In the genomic region with DNA sequence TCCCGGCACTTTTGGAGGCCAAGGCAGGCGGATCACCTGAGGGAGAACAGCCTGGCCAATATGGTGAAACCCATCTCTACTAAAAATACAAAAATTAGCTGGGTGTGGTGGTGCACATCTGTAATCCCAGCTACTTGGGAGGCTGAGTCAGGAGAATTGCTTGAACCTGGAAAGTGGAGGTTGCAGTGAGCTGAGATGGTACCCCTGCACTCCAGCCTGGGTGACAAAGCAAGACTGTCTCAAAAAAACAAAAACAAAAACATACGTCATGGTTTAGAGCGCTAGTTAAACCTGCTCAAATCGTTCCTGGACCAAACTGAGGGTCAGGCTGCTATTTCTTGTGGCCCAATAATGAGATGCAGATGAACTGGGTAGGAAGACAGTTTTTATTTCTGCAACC, we compare ENCODE assay signal across 7 cellular contexts. TPM values are rescaled to one million over a fixed set of nuclear protein-coding genes. Genes with fewer than 3 reads are reported as not detected.
DNase-seq lines count a peak whose midpoint lies in the region; ATAC-seq, FAIRE-seq and TF ChIP-seq lines count a peak whose summit lies in the region.
"Not testable (repeated sequence)": the region's sequence is repeated elsewhere in the genome, so short reads cannot be mapped to it uniquely, and the experiment has no call there.

No MANE protein-coding gene starts in this region.

- H3K36me3 Mint-ChIP-seq in progenitor cell of endocrine pancreas (ENCODE audit: insufficient read depth), result peaks cover 21% of the 10 kb centered on the region

- not testable (repeated sequence) for H3K4me3 ChIP-seq in PC-9; WERI-Rb-1 (ENCODE audit: low read depth, low read length); hepatocyte; stomach
- peak overlapping the region in 1 of 3 experiments; percentile 11; a peak in 1 of 6 replicates for H3K4me3 ChIP-seq in HepG2 (replicated peaks in 1 of 3; ENCODE audit: insufficient read depth in 1 of 3, low read depth in 2 of 3, low read length in 3 of 3)

- not testable (repeated sequence) for H2AFZ ChIP-seq in PC-9, hepatocyte
- peak overlapping the region; percentile 56 for H2AFZ ChIP-seq in HepG2 (ENCODE audit: low read length)

- not testable (repeated sequence) for TF ChIP-seq CTCF in C4-2B (conservative IDR thresholded peaks at IDR 0.05); PC-9 (conservative IDR thresholded peaks at IDR 0.05); WERI-Rb-1 (IDR thresholded peaks at IDR 0.05; ENCODE audit: low read depth, low read length); hepatocyte (IDR thresholded peaks at IDR 0.05; ENCODE audit: poor library complexity); HepG2 (CRISPR knock-in tag; IDR thresholded peaks at IDR 0.05); progenitor cell of endocrine pancreas (IDR thresholded peaks at IDR 0.05; ENCODE audit: unreplicated experiment); stomach (IDR thresholded peaks at IDR 0.05)

- peak overlapping the region; percentile 52 for H3K9ac ChIP-seq in HepG2 (ENCODE audit: insufficient read depth, low read depth, low read length)

- H3K27me3 Mint-ChIP-seq in progenitor cell of endocrine pancreas, result not testable (repeated sequence)

- not testable (repeated sequence) for H3K27me3 ChIP-seq in PC-9 (ENCODE audit: insufficient read depth, low read depth); WERI-Rb-1 (ENCODE audit: insufficient read depth, low read depth, severe bottlenecking); hepatocyte; HepG2 (ENCODE audit: control insufficient read depth in 1 of 2, insufficient read depth in 2 of 2, low read length in 2 of 2); stomach

- not testable (repeated sequence) for H3K9me2 ChIP-seq in PC-9 (ENCODE audit: insufficient read depth); hepatocyte (replicated peaks; ENCODE audit: insufficient read depth)

- POLR2A ChIA-PET in PC-9 (lab: Charles Lee; ENCODE audit: unreplicated experiment) (interaction anchor here (0.7 to 1.0 kb wide), 2 partner anchors 237 to 694 kb away, joined by 3 to 10 read pairs; no protein-coding TSS in a partner anchor), HepG2 (lab: Yijun Ruan, JAX) (interaction anchor here (0.5 to 2.6 kb wide), 10 partner anchors 9 to 674 kb away, joined by 3 to 12 read pairs (median 5); partner anchors contain the start of gene RNF149)

- WGBS in hepatocyte (ENCODE audit: low lambda C conversion rate, missing lambda C conversion rate), result 83% methylated on average over 5 of the region's 5 CpGs
- WGBS in HepG2 (ENCODE audit: low lambda C conversion rate), result 58% methylated on average over 5 of the region's 5 CpGs
- 54 to 81% (median 64%) methylated on average over 5 of the region's 5 CpGs for WGBS in stomach, 5 donors

- TF ChIP-seq RAD21 in HepG2 (CRISPR knock-in tag; IDR thresholded peaks at IDR 0.05), result not testable (repeated sequence)

- not testable (repeated sequence) for TF ChIP-seq POLR2A in HepG2 (IDR thresholded peaks at IDR 0.05; ENCODE audit: insufficient read depth in 1 of 2, low read depth in 2 of 2, low read length in 2 of 2); stomach (IDR thresholded peaks at IDR 0.05)

- peaks cover 22% of the 10 kb centered on the region for H3K9me3 Mint-ChIP-seq in progenitor cell of endocrine pancreas (ENCODE audit: low read depth)

- ATAC-seq in HepG2, result peak; percentile 14; the same call in 2 of the 3 replicates

- not testable (repeated sequence) for H3K4me3 Mint-ChIP-seq in progenitor cell of endocrine pancreas (ENCODE audit: low read depth)

- not testable (repeated sequence) for DNase-seq in PC-9; WERI-Rb-1; hepatocyte (ENCODE audit: low spot score); HepG2 (ENCODE audit: low spot score); progenitor cell of endocrine pancreas (ENCODE audit: low spot score, unreplicated experiment); stomach

- CTCF ChIA-PET in PC-9 (lab: Charles Lee), result interaction anchor here (0.6 kb wide), 1 partner anchor 1583 kb away, joined by 3 read pairs; no protein-coding TSS in a partner anchor
- CTCF ChIA-PET in HepG2 (lab: Yijun Ruan, JAX; ENCODE audit: low intra/inter-chr PET ratio, low total read pairs), result interaction anchor here (0.7 kb wide), 1 partner anchor 48 kb away, joined by 3 read pairs; no protein-coding TSS in a partner anchor

- H3K27ac ChIP-seq in C4-2B (peak overlapping the region; percentile 83), WERI-Rb-1 (peak overlapping the region; percentile 71), hepatocyte (peak overlapping the region; percentile 67), HepG2 (ENCODE audit: extremely low read length, insufficient read depth, low read length) (peak overlapping the region; percentile 75), stomach (peak overlapping the region; percentile 39 to 82 (median 64))
- H3K27ac ChIP-seq in PC-9, result not testable (repeated sequence)

- H3K79me2 ChIP-seq in PC-9 (ENCODE audit: low read depth); hepatocyte; HepG2 (ENCODE audit: insufficient read depth, low read length): not testable (repeated sequence)

- not testable (repeated sequence) for H3K36me3 ChIP-seq in PC-9 (ENCODE audit: low read depth); WERI-Rb-1; hepatocyte (replicated peaks; ENCODE audit: insufficient read depth, low read depth); HepG2 (replicated peaks in 1 of 2; ENCODE audit: control insufficient read depth in 1 of 2, insufficient read depth in 2 of 2, low read length in 2 of 2); stomach

- BruUV-seq in PC-9 (replicated peaks; lab: Mats Ljungman, UMichigan); HepG2 (replicated peaks; lab: Mats Ljungman, UMichigan): not testable (repeated sequence)

- not testable (repeated sequence) for FAIRE-seq in HepG2 (lab: Jason Lieb, UNC)

- not testable (repeated sequence) for TF ChIP-seq EP300 in HepG2 (IDR thresholded peaks at IDR 0.05; ENCODE audit: low read depth in 2 of 2, low read length in 2 of 2); HepG2 (CRISPR knock-in tag; IDR thresholded peaks at IDR 0.05; ENCODE audit: borderline replicate concordance); stomach (IDR thresholded peaks at IDR 0.05)

- intact Hi-C loops in PC-9 (cut with micrococcal nuclease; ENCODE audit: unreplicated experiment); HepG2 (cut with micrococcal nuclease; ENCODE audit: unreplicated experiment); stomach (cut with DNase I; ENCODE audit: low total_unique reads): not testable (repeated sequence)

- H3K4me1 ChIP-seq in PC-9 (replicated peaks; ENCODE audit: insufficient read depth), result peaks cover 25% of the 10 kb centered on the region
- H3K4me1 ChIP-seq in hepatocyte (ENCODE audit: insufficient read depth), result peaks cover 11% of the 10 kb centered on the region
- peaks cover 95% of the 10 kb centered on the region for H3K4me1 ChIP-seq in HepG2 (ENCODE audit: insufficient read depth, low read length)
- H3K4me1 ChIP-seq in stomach, result peaks cover 12 to 31% (median 20%) of the 10 kb centered on the region in 4 donors

- H3K4me2 ChIP-seq in PC-9 (peak overlapping the region; percentile 64), HepG2 (ENCODE audit: low read depth, low read length) (peak overlapping the region; percentile 69)
- H3K4me2 ChIP-seq in hepatocyte, result not testable (repeated sequence)

- peaks cover 40% of the 10 kb centered on the region for H3K4me1 Mint-ChIP-seq in progenitor cell of endocrine pancreas (ENCODE audit: low read depth)

- not testable (repeated sequence) for H4K20me1 ChIP-seq in PC-9 (ENCODE audit: insufficient read depth); hepatocyte (ENCODE audit: insufficient read depth, poor library complexity, severe bottlenecking); HepG2 (ENCODE audit: insufficient read depth, low read length)

- in situ Hi-C loops in HepG2 (cut with HindIII; ENCODE audit: extremely low pct_ligation_motif_present, low pct_unique_long_range_greater_than_20kb), result not testable (repeated sequence)

- H3K9me3 ChIP-seq in PC-9 (ENCODE audit: insufficient read depth, low read depth); WERI-Rb-1 (ENCODE audit: severe bottlenecking); hepatocyte (ENCODE audit: low read depth); HepG2 (ENCODE audit: low read length); stomach: not testable (repeated sequence)

- H3F3A ChIP-seq in PC-9 (ENCODE audit: insufficient read depth, low read depth), result peaks cover 21% of the 10 kb centered on the region

- peak overlapping the region; percentile 94 for H3K27ac Mint-ChIP-seq in progenitor cell of endocrine pancreas

RNA-seq across cellular contexts. Expression of gene CNOT11, which starts 7.2 kb away (rescaled TPM):
- total RNA-seq in PC-9 (2021) (39.0 and 60.6 TPM in 2 replicates), hepatocyte (55.8 and 61.8 TPM in 2 replicates), HepG2 (2016; rRNA removed; fragmentation: Illumina TruSeq; extraction: Trizol) (100 and 114 TPM in 2 replicates), progenitor cell of endocrine pancreas (73.6 and 74.8 TPM in 2 replicates), stomach (10 to 100 TPM in 4 of 5 donors, 1 to 10 TPM in 1; 9.3 to 71.4 (median 25.3) TPM)
- polyA plus RNA-seq in hepatocyte (57.3 and 57.7 TPM in 2 replicates), HepG2 (2011; rRNA removed) (202 and 209 TPM in 2 replicates), stomach (10 to 100 TPM; 16.1 to 26.6 (median 21.3) TPM)
- 34.2 and 39.4 TPM in 2 replicates for total RNA-seq in HepG2 (2016; cell fraction: cytosol; rRNA removed; fragmentation: Illumina TruSeq; extraction: Trizol; ENCODE audit: low read depth)
- 93.7 and 119 TPM in 2 replicates for total RNA-seq in HepG2 (2016; cell fraction: insoluble cytoplasmic fraction; rRNA removed; fragmentation: Illumina TruSeq; extraction: Trizol)
- total RNA-seq in HepG2 (2016; cell fraction: membrane; rRNA removed; fragmentation: Illumina TruSeq; extraction: Trizol), result 65.8 and 70.3 TPM in 2 replicates
- 79.5 and 91.1 TPM in 2 replicates for total RNA-seq in HepG2 (2016; cell fraction: nucleus; rRNA removed; fragmentation: Illumina TruSeq; extraction: Trizol)
- 91.7 and 128 TPM in 2 replicates for polyA plus RNA-seq in HepG2 (2011; cell fraction: cytosol; rRNA removed)
- 359 and 415 TPM in 2 replicates for polyA plus RNA-seq in HepG2 (2011; cell fraction: nucleus; rRNA removed)
- 100 and 126 TPM in 2 replicates for polyA plus RNA-seq in HepG2 (2012)
- 35.1 and 35.8 TPM in 2 replicates for polyA plus RNA-seq in HepG2 (2016; cell fraction: cytosol; fragmentation: Illumina TruSeq; extraction: Trizol; ENCODE audit: low read depth)
- 160 and 184 TPM in 2 replicates for polyA plus RNA-seq in HepG2 (2016; cell fraction: insoluble cytoplasmic fraction; fragmentation: Illumina TruSeq; extraction: Trizol; ENCODE audit: low read depth)
- 62.2 and 66.8 TPM in 2 replicates for polyA plus RNA-seq in HepG2 (2016; cell fraction: membrane; fragmentation: Illumina TruSeq; extraction: Trizol; ENCODE audit: low read depth)
- polyA plus RNA-seq in HepG2 (2016; cell fraction: nucleus; fragmentation: Illumina TruSeq; extraction: Trizol; ENCODE audit: insufficient read depth, low read depth), result 277 TPM in 2 replicates
- polyA minus RNA-seq in HepG2 (2011; rRNA and poly(A)+ RNA removed; ENCODE audit: low replicate concordance), result 74.3 and 87.7 TPM in 2 replicates
- polyA minus RNA-seq in HepG2 (2011; cell fraction: cytosol; rRNA and poly(A)+ RNA removed), result 102 and 132 TPM in 2 replicates
- 80.2 and 123 TPM in 2 replicates for polyA minus RNA-seq in HepG2 (2011; cell fraction: nucleus; rRNA and poly(A)+ RNA removed)
